In the genomic region with DNA sequence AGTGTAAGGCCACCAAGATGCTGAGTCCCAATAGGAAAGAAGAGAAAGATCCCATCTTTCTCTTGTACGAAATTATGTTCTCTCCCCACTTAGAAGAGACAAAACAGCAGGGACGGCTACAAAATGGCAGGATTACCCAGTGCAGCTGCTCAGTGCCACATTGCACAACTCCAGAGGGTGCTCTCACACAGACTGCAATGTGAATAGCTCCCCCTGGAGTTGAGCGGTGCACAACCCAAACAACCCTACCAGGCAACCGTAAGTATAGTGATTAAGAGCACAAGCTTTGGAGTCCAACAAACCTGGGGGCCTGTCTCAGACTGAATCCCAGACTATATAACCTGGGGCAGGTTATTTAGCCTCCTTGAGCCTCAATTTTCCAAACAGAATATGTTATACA, we compare ENCODE assay signal across 1 cellular context.
A peak's percentile ranks its signal among the peaks of the same experiment; 100 is the strongest.
TF ChIP-seq lines count a peak whose summit lies in the region.

No MANE protein-coding gene starts in this region.

TF ChIP-seq in HepG2, 621 proteins besides CTCF, POLR2A, EP300 and RAD21 (continued from another document and continues in another):
- TF ChIP-seq, protein P1, sequence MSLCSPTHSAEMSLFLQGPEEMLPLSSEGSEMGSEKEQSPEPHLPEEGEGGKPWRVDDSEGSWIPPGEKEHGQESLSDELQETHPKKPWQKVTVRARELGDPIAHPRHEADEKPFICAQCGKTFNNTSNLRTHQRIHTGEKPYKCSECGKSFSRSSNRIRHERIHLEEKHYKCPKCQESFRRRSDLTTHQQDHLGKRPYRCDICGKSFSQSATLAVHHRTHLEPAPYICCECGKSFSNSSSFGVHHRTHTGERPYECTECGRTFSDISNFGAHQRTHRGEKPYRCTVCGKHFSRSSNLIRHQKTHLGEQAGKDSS (CRISPR knock-in tag; IDR thresholded peaks at IDR 0.05; ENCODE audit: borderline replicate concordance, low read depth) = peak; percentile 83
- TF ChIP-seq, protein P2, sequence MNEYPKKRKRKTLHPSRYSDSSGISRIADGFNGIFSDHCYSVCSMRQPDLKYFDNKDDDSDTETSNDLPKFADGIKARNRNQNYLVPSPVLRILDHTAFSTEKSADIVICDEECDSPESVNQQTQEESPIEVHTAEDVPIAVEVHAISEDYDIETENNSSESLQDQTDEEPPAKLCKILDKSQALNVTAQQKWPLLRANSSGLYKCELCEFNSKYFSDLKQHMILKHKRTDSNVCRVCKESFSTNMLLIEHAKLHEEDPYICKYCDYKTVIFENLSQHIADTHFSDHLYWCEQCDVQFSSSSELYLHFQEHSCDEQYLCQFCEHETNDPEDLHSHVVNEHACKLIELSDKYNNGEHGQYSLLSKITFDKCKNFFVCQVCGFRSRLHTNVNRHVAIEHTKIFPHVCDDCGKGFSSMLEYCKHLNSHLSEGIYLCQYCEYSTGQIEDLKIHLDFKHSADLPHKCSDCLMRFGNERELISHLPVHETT (CRISPR knock-in tag; conservative IDR thresholded peaks at IDR 0.05) = no peak
- no peak for TF ChIP-seq TMF1 (CRISPR knock-in tag; IDR thresholded peaks at IDR 0.05; ENCODE audit: low read depth)
- no peak for TF ChIP-seq ZNF446 (CRISPR knock-in tag; IDR thresholded peaks at IDR 0.05)
- TF ChIP-seq, protein P3, sequence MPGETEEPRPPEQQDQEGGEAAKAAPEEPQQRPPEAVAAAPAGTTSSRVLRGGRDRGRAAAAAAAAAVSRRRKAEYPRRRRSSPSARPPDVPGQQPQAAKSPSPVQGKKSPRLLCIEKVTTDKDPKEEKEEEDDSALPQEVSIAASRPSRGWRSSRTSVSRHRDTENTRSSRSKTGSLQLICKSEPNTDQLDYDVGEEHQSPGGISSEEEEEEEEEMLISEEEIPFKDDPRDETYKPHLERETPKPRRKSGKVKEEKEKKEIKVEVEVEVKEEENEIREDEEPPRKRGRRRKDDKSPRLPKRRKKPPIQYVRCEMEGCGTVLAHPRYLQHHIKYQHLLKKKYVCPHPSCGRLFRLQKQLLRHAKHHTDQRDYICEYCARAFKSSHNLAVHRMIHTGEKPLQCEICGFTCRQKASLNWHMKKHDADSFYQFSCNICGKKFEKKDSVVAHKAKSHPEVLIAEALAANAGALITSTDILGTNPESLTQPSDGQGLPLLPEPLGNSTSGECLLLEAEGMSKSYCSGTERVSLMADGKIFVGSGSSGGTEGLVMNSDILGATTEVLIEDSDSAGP (CRISPR knock-in tag; IDR thresholded peaks at IDR 0.05; ENCODE audit: borderline replicate concordance) = no peak
- TF ChIP-seq FOXK1 (CRISPR knock-in tag; IDR thresholded peaks at IDR 0.05; ENCODE audit: borderline replicate concordance, low read depth) = peak; percentile 66; the same call in 1 of the 2 replicates
- TF ChIP-seq PTBP1 (IDR thresholded peaks at IDR 0.05; ENCODE audit: low read depth, low read length, poor library complexity, severe bottlenecking) = no peak
- TF ChIP-seq AGO2 (optimal IDR thresholded peaks at IDR 0.05; ENCODE audit: low read depth, low read length) = no peak
- no peak for TF ChIP-seq ATAD3A (CRISPR knock-in tag; IDR thresholded peaks at IDR 0.05)
- no peak for TF ChIP-seq SRSF9 (IDR thresholded peaks at IDR 0.05; ENCODE audit: borderline replicate concordance, insufficient read depth, low read depth, low read length, poor library complexity, severe bottlenecking)
- TF ChIP-seq CBFB (CRISPR knock-in tag; IDR thresholded peaks at IDR 0.05) = 0 out of 2 replicates have a peak, but pooled peaks have one; percentile 45
- 0 out of 2 replicates have a peak, but pooled peaks have one; percentile 20 for TF ChIP-seq HNF4G (IDR thresholded peaks at IDR 0.05; ENCODE audit: borderline replicate concordance, low read depth, low read length)
- TF ChIP-seq HNF4G (CRISPR knock-in tag; IDR thresholded peaks at IDR 0.05; ENCODE audit: borderline replicate concordance, low read depth) = no peak
- TF ChIP-seq, protein P4, sequence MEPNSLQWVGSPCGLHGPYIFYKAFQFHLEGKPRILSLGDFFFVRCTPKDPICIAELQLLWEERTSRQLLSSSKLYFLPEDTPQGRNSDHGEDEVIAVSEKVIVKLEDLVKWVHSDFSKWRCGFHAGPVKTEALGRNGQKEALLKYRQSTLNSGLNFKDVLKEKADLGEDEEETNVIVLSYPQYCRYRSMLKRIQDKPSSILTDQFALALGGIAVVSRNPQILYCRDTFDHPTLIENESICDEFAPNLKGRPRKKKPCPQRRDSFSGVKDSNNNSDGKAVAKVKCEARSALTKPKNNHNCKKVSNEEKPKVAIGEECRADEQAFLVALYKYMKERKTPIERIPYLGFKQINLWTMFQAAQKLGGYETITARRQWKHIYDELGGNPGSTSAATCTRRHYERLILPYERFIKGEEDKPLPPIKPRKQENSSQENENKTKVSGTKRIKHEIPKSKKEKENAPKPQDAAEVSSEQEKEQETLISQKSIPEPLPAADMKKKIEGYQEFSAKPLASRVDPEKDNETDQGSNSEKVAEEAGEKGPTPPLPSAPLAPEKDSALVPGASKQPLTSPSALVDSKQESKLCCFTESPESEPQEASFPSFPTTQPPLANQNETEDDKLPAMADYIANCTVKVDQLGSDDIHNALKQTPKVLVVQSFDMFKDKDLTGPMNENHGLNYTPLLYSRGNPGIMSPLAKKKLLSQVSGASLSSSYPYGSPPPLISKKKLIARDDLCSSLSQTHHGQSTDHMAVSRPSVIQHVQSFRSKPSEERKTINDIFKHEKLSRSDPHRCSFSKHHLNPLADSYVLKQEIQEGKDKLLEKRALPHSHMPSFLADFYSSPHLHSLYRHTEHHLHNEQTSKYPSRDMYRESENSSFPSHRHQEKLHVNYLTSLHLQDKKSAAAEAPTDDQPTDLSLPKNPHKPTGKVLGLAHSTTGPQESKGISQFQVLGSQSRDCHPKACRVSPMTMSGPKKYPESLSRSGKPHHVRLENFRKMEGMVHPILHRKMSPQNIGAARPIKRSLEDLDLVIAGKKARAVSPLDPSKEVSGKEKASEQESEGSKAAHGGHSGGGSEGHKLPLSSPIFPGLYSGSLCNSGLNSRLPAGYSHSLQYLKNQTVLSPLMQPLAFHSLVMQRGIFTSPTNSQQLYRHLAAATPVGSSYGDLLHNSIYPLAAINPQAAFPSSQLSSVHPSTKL (CRISPR knock-in tag; IDR thresholded peaks at IDR 0.05) = peak; percentile 72
- TF ChIP-seq BRD4 (CRISPR knock-in tag; IDR thresholded peaks at IDR 0.05) = no peak
- TF ChIP-seq DNMT1 (CRISPR knock-in tag; IDR thresholded peaks at IDR 0.05) = no peak
- TF ChIP-seq NR2F2 (IDR thresholded peaks at IDR 0.05; ENCODE audit: borderline replicate concordance, low read depth) = no peak
- TF ChIP-seq, protein P5, sequence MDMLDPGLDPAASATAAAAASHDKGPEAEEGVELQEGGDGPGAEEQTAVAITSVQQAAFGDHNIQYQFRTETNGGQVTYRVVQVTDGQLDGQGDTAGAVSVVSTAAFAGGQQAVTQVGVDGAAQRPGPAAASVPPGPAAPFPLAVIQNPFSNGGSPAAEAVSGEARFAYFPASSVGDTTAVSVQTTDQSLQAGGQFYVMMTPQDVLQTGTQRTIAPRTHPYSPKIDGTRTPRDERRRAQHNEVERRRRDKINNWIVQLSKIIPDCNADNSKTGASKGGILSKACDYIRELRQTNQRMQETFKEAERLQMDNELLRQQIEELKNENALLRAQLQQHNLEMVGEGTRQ (IDR thresholded peaks at IDR 0.05; ENCODE audit: low read depth, low read length) = no peak
- TF ChIP-seq, protein P5 (CRISPR knock-in tag; IDR thresholded peaks at IDR 0.05; ENCODE audit: borderline replicate concordance) = no peak
- no peak for TF ChIP-seq ZC3H13 (CRISPR knock-in tag; IDR thresholded peaks at IDR 0.05)
- TF ChIP-seq ZNF326 (CRISPR knock-in tag; IDR thresholded peaks at IDR 0.05; ENCODE audit: borderline replicate concordance) = no peak
- TF ChIP-seq STAG1 (CRISPR knock-in tag; IDR thresholded peaks at IDR 0.05) = peak; percentile 88
- TF ChIP-seq SIX1 (CRISPR knock-in tag; IDR thresholded peaks at IDR 0.05; ENCODE audit: borderline replicate concordance) = no peak
- peak; percentile 54 for TF ChIP-seq FOSL2 (CRISPR knock-in tag; IDR thresholded peaks at IDR 0.05)
- TF ChIP-seq PAWR (CRISPR knock-in tag; IDR thresholded peaks at IDR 0.05; ENCODE audit: borderline replicate concordance) = no peak
- TF ChIP-seq, protein P6, sequence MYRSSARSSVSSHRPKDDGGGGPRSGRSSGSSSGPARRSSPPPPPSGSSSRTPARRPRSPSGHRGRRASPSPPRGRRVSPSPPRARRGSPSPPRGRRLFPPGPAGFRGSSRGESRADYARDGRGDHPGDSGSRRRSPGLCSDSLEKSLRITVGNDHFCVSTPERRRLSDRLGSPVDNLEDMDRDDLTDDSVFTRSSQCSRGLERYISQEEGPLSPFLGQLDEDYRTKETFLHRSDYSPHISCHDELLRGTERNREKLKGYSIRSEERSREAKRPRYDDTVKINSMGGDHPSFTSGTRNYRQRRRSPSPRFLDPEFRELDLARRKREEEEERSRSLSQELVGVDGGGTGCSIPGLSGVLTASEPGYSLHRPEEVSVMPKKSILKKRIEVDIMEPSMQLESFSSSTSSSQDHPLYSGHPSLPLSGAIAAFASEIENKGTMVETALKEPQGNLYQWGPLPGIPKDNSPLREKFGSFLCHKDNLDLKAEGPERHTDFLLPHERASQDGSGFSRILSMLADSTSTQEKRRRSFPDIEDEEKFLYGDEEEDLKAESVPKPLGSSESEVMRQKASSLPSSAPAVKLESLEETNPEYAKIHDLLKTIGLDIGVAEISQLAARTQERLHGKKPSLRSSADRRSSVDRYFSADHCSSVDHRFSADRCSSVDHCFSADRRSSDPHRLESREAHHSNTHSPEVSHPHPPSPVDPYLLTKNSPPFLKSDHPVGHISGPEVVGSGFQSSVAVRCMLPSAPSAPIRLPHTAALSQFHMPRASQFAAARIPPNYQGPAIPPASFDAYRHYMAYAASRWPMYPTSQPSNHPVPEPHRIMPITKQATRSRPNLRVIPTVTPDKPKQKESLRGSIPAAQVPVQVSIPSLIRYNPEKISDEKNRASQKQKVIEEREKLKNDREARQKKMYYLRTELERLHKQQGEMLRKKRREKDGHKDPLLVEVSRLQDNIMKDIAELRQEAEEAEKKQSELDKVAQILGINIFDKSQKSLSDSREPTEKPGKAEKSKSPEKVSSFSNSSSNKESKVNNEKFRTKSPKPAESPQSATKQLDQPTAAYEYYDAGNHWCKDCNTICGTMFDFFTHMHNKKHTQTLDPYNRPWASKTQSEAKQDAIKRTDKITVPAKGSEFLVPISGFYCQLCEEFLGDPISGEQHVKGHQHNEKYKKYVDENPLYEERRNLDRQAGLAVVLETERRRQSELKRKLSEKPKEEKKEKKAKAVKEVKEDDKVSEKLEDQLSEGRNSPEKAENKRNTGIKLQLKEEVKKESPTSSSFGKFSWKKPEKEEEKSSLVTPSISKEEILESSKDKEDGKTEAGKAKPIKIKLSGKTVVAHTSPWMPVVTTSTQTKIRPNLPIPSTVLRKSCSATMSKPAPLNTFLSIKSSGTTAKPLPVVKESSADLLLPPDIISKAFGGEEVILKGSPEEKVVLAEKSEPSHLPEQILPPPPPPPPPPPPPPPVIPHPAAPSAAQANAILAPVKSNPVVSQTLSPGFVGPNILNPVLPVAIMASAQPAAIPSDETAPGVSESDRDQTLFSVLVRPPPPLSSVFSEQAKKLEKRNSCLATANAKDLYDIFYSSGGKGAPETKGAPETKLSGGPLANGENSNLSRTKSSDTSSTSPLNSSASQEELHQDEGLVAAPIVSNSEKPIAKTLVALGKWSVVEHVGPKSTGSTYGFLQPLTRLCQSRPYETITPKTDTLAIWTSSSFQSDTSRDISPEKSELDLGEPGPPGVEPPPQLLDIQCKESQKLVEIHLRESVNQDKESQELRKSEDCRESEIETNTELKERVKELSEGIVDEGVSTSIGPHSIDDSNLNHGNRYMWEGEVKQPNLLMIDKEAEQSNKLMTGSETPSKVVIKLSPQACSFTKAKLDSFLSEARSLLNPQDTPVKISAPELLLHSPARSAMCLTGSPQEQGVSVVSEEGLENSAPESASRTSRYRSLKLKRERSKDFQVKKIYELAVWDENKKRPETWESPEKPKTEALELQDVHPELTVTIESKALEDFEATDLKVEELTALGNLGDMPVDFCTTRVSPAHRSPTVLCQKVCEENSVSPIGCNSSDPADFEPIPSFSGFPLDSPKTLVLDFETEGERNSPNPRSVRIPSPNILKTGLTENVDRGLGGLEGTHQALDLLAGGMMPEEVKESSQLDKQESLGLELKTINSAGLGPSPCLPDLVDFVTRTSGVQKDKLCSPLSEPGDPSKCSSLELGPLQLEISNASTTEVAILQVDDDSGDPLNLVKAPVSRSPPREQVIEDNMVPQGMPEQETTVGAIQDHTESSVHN (CRISPR knock-in tag; IDR thresholded peaks at IDR 0.05) = no peak
- no peak for TF ChIP-seq NFE2L2 (IDR thresholded peaks at IDR 0.05; ENCODE audit: low read length)
- TF ChIP-seq SSRP1 (CRISPR knock-in tag; IDR thresholded peaks at IDR 0.05) = no peak
- no peak for TF ChIP-seq IKZF4 (CRISPR knock-in tag; IDR thresholded peaks at IDR 0.05; ENCODE audit: borderline replicate concordance, low read depth, not compliant biosample characterization)
- TF ChIP-seq, protein P7, sequence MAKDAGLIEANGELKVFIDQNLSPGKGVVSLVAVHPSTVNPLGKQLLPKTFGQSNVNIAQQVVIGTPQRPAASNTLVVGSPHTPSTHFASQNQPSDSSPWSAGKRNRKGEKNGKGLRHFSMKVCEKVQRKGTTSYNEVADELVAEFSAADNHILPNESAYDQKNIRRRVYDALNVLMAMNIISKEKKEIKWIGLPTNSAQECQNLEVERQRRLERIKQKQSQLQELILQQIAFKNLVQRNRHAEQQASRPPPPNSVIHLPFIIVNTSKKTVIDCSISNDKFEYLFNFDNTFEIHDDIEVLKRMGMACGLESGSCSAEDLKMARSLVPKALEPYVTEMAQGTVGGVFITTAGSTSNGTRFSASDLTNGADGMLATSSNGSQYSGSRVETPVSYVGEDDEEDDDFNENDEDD (CRISPR knock-in tag; IDR thresholded peaks at IDR 0.05; ENCODE audit: borderline replicate concordance) = no peak
- peak; percentile 79 for TF ChIP-seq CBX1 (IDR thresholded peaks at IDR 0.05; ENCODE audit: low read depth)
- TF ChIP-seq SIN3B (IDR thresholded peaks at IDR 0.05; ENCODE audit: low read length) = no peak
- TF ChIP-seq, protein P8, sequence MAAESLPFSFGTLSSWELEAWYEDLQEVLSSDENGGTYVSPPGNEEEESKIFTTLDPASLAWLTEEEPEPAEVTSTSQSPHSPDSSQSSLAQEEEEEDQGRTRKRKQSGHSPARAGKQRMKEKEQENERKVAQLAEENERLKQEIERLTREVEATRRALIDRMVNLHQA (CRISPR knock-in tag; IDR thresholded peaks at IDR 0.05) = no peak
